In genomic region chr6:135054575-135055498, GRCh38 we compare ENCODE assay signal across 8 cellular contexts. TPM values are rescaled to one million over a fixed set of nuclear protein-coding genes. Genes with fewer than 3 reads are reported as not detected.
DNase-seq lines count a peak whose midpoint lies in the region; ATAC-seq and FAIRE-seq lines count a peak whose summit lies in the region.

HBS1L (minus strand) TSS chr6:135054822; CDS start chr6:135054691, 131 bp downstream.

- H3K27ac ChIP-seq in KOPT-K1 (ENCODE audit: low read depth, low read length, poor library complexity, severe bottlenecking) (peak within 1 kb of the TSS; percentile 85), muscle layer of colon (ENCODE audit: low read depth, low read length) (peak within 1 kb of the TSS; percentile 82)

- DNase-seq in DMS79 (lab: John Stamatoyannopoulos, UW) (peak; percentile 95), RCC 7860 (ENCODE audit: low spot score) (peak; percentile 85)
- DNase-seq in activated T-cell treated with anti-CD3 and anti-CD28 coated beads, Interleukin-2, amount 50 U/mL, for 72 hours: peak; percentile 97
- peak; percentile 87 for DNase-seq in stimulated activated CD8-positive, alpha-beta memory T cell treated with anti-CD3 and anti-CD28 coated beads, Interleukin-7, amount 100 ng/mL, for 24 hours (ENCODE audit: low read depth)

- FAIRE-seq in RCC 7860 (lab: Jason Lieb, UNC): peak; percentile 55

- H3K4me1 Mint-ChIP-seq in activated T-cell treated with anti-CD3 and anti-CD28 coated beads, Interleukin-2, amount 50 U/mL, for 72 hours (ENCODE audit: low read depth): peaks cover 48% of the 10 kb centered on the region

- H3K27me3 Mint-ChIP-seq in activated T-cell treated with anti-CD3 and anti-CD28 coated beads, Interleukin-2, amount 50 U/mL, for 72 hours (ENCODE audit: low read depth): no peaks in the 10 kb centered on the region

- peak within 1 kb of the TSS; percentile 86 to 91 for H3K4me3 ChIP-seq in muscle layer of colon (ENCODE audit: low read depth in 1 of 2, low read length in 2 of 2)

- no peaks in the 10 kb centered on the region for H3K27me3 ChIP-seq in muscle layer of colon (ENCODE audit: control insufficient read depth in 1 of 2, insufficient read depth in 2 of 2, low read length in 2 of 2)

- H3K4me1 ChIP-seq in muscle layer of colon (ENCODE audit: insufficient read depth, low read length): peaks cover 15% of the 10 kb centered on the region

- H3K36me3 Mint-ChIP-seq in activated T-cell treated with anti-CD3 and anti-CD28 coated beads, Interleukin-2, amount 50 U/mL, for 72 hours (ENCODE audit: insufficient read depth in 2 of 2): peaks cover 11 to 13% of the 10 kb centered on the region in 2 donors

- ATAC-seq in GM21786 (IDR thresholded peaks at IDR 0.05; ENCODE audit: unreplicated experiment) (peak; percentile 93), esophagus mucosa (peak; percentile 100)
- peak; percentile 97 for ATAC-seq in activated T-cell treated with anti-CD3 and anti-CD28 coated beads, Interleukin-2, amount 50 U/mL, for 72 hours (replicated peaks in 1 of 2)

- peaks cover 28% of the 10 kb centered on the region for H3K36me3 ChIP-seq in KOPT-K1 (ENCODE audit: insufficient read depth, low read length)
- no peaks in the 10 kb centered on the region for H3K36me3 ChIP-seq in muscle layer of colon (ENCODE audit: insufficient read depth, low read length)

- peak within 1 kb of the TSS; percentile 97 for H3K27ac Mint-ChIP-seq in activated T-cell treated with anti-CD3 and anti-CD28 coated beads, Interleukin-2, amount 50 U/mL, for 72 hours

- H3K4me3 Mint-ChIP-seq in activated T-cell treated with anti-CD3 and anti-CD28 coated beads, Interleukin-2, amount 50 U/mL, for 72 hours: peak within 1 kb of the TSS; percentile 94 to 99

- peak within 1 kb of the TSS; percentile 95 for H3K9ac ChIP-seq in muscle layer of colon (ENCODE audit: low read length)

- H3K9me3 ChIP-seq in KOPT-K1 (ENCODE audit: insufficient read depth, low read length, poor library complexity, severe bottlenecking) (no peaks in the 10 kb centered on the region), muscle layer of colon (ENCODE audit: low read length) (no peaks in the 10 kb centered on the region)

- no peaks in the 10 kb centered on the region for H3K9me3 Mint-ChIP-seq in activated T-cell treated with anti-CD3 and anti-CD28 coated beads, Interleukin-2, amount 50 U/mL, for 72 hours

RNA-seq across cellular contexts. Expression of gene HBS1L, which starts in this region (rescaled TPM):
- total RNA-seq in activated T-cell treated with anti-CD3 and anti-CD28 coated beads, Interleukin-2, amount 50 U/mL, for 72 hours: 100 to 1,000 TPM; 175 to 193 TPM
- 47.0 TPM for total RNA-seq in esophagus mucosa

Comparison
In these comparisons a context has a peak if more than half of its experiments do, and no peak if none do; other contexts are left out.
1. Peak in every context shown above with its lines: DNase-seq, ATAC-seq, H3K4me3 ChIP-seq and H3K27ac ChIP-seq.